In the genomic region with DNA sequence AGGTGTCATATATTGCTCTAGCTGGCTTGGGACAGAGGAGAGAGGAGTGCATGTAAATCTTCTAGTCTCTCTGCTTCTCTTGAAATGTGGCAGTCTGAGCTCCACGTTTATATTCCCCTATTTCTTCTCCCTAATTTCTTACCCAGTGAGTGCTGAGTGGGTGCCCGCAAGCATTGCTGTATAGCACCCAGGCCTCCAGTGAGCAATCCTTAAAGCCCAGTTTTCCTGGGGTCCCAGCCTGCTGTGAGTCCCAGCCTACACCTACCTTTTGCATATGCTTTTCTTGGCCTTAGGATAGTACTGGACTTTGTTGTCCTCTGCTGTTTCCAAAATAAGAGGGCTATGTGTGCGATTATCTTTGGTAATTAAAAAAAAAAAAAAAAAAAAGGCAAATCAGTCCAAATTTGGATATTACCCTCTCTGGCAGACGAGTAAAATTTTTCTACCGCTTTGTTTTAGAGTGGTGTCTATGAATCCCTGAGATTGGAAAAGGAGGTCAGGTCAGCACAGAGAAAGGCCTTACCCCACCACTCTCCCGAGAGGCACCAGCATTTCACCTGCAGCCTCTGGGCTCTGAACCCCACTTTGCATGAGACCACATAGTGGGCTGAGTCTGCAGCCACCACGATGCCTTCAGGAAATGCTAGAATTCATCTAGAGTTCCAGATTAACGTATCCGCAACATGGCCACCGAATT, we compare ENCODE assay signal across 1 cellular context.
TF ChIP-seq lines count a peak whose summit lies in the region.

No MANE protein-coding gene starts in this region.

TF ChIP-seq in HepG2, 621 proteins besides CTCF, POLR2A, EP300 and RAD21 (continued from another document and continues in another):
- TF ChIP-seq ZBTB40 (IDR thresholded peaks at IDR 0.05) (no peak), ZBTB40 (CRISPR knock-in tag; IDR thresholded peaks at IDR 0.05) (no peak), ZNF713 (CRISPR knock-in tag; IDR thresholded peaks at IDR 0.05) (no peak), ZNF329 (CRISPR knock-in tag; IDR thresholded peaks at IDR 0.05; ENCODE audit: low read depth) (no peak), ONECUT2 (CRISPR knock-in tag; IDR thresholded peaks at IDR 0.05) (no peak), PITX1 (CRISPR knock-in tag; IDR thresholded peaks at IDR 0.05) (0 out of 2 replicates have a peak, but pooled peaks have one; percentile 16), SRSF4 (IDR thresholded peaks at IDR 0.05; ENCODE audit: low read depth, low read length, poor library complexity, severe bottlenecking) (no peak), ZNF383 (CRISPR knock-in tag; IDR thresholded peaks at IDR 0.05; ENCODE audit: borderline replicate concordance) (no peak), HES4 (CRISPR knock-in tag; IDR thresholded peaks at IDR 0.05; ENCODE audit: borderline replicate concordance) (no peak), ZNF775 (CRISPR knock-in tag; IDR thresholded peaks at IDR 0.05; ENCODE audit: borderline replicate concordance) (no peak), ZKSCAN5 (CRISPR knock-in tag; IDR thresholded peaks at IDR 0.05) (no peak), SMAD9 (CRISPR knock-in tag; IDR thresholded peaks at IDR 0.05) (no peak), MTA1 (CRISPR knock-in tag; IDR thresholded peaks at IDR 0.05; ENCODE audit: borderline replicate concordance) (no peak), ZNF160 (CRISPR knock-in tag; IDR thresholded peaks at IDR 0.05) (no peak), MEF2D (CRISPR knock-in tag; IDR thresholded peaks at IDR 0.05) (0 out of 2 replicates have a peak, but pooled peaks have one; percentile 29), MAFK (conservative IDR thresholded peaks at IDR 0.05 in 1 of 2, IDR thresholded peaks at IDR 0.05 in 1 of 2; ENCODE audit: low read length in 2 of 2) (no peak), SAFB2 (CRISPR knock-in tag; IDR thresholded peaks at IDR 0.05; ENCODE audit: borderline replicate concordance, low read depth) (no peak), POLR2G (IDR thresholded peaks at IDR 0.05; ENCODE audit: low read depth, low read length) (peak; percentile 66), NCOA2 (CRISPR knock-in tag; IDR thresholded peaks at IDR 0.05) (no peak), E2F1 (CRISPR knock-in tag; IDR thresholded peaks at IDR 0.05) (no peak), KDM4B (CRISPR knock-in tag; IDR thresholded peaks at IDR 0.05) (no peak), ZNF446 (CRISPR knock-in tag; IDR thresholded peaks at IDR 0.05) (no peak), MED13 (CRISPR knock-in tag; IDR thresholded peaks at IDR 0.05) (no peak), POLR2AphosphoS2 (IDR thresholded peaks at IDR 0.05; ENCODE audit: low read depth, low read length) (no peak), NR2F2 (IDR thresholded peaks at IDR 0.05; ENCODE audit: borderline replicate concordance, low read depth) (no peak), SRSF1 (optimal IDR thresholded peaks at IDR 0.05; ENCODE audit: low read depth, low read length) (no peak), POLR2AphosphoS5 (IDR thresholded peaks at IDR 0.05; ENCODE audit: low read depth, low read length) (0 out of 2 replicates have a peak, but pooled peaks have one; percentile 1), MXD4 (CRISPR knock-in tag; IDR thresholded peaks at IDR 0.05) (no peak), RFX5 (IDR thresholded peaks at IDR 0.05; ENCODE audit: low read depth, low read length) (no peak), ZNF740 (CRISPR knock-in tag; IDR thresholded peaks at IDR 0.05) (no peak)
- TF ChIP-seq, protein P1, sequence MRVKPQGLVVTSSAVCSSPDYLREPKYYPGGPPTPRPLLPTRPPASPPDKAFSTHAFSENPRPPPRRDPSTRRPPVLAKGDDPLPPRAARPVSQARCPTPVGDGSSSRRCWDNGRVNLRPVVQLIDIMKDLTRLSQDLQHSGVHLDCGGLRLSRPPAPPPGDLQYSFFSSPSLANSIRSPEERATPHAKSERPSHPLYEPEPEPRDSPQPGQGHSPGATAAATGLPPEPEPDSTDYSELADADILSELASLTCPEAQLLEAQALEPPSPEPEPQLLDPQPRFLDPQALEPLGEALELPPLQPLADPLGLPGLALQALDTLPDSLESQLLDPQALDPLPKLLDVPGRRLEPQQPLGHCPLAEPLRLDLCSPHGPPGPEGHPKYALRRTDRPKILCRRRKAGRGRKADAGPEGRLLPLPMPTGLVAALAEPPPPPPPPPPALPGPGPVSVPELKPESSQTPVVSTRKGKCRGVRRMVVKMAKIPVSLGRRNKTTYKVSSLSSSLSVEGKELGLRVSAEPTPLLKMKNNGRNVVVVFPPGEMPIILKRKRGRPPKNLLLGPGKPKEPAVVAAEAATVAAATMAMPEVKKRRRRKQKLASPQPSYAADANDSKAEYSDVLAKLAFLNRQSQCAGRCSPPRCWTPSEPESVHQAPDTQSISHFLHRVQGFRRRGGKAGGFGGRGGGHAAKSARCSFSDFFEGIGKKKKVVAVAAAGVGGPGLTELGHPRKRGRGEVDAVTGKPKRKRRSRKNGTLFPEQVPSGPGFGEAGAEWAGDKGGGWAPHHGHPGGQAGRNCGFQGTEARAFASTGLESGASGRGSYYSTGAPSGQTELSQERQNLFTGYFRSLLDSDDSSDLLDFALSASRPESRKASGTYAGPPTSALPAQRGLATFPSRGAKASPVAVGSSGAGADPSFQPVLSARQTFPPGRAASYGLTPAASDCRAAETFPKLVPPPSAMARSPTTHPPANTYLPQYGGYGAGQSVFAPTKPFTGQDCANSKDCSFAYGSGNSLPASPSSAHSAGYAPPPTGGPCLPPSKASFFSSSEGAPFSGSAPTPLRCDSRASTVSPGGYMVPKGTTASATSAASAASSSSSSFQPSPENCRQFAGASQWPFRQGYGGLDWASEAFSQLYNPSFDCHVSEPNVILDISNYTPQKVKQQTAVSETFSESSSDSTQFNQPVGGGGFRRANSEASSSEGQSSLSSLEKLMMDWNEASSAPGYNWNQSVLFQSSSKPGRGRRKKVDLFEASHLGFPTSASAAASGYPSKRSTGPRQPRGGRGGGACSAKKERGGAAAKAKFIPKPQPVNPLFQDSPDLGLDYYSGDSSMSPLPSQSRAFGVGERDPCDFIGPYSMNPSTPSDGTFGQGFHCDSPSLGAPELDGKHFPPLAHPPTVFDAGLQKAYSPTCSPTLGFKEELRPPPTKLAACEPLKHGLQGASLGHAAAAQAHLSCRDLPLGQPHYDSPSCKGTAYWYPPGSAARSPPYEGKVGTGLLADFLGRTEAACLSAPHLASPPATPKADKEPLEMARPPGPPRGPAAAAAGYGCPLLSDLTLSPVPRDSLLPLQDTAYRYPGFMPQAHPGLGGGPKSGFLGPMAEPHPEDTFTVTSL (CRISPR knock-in tag; IDR thresholded peaks at IDR 0.05; ENCODE audit: borderline replicate concordance): 0 out of 2 replicates have a peak, but pooled peaks have one; percentile 37
- TF ChIP-seq, protein P2, sequence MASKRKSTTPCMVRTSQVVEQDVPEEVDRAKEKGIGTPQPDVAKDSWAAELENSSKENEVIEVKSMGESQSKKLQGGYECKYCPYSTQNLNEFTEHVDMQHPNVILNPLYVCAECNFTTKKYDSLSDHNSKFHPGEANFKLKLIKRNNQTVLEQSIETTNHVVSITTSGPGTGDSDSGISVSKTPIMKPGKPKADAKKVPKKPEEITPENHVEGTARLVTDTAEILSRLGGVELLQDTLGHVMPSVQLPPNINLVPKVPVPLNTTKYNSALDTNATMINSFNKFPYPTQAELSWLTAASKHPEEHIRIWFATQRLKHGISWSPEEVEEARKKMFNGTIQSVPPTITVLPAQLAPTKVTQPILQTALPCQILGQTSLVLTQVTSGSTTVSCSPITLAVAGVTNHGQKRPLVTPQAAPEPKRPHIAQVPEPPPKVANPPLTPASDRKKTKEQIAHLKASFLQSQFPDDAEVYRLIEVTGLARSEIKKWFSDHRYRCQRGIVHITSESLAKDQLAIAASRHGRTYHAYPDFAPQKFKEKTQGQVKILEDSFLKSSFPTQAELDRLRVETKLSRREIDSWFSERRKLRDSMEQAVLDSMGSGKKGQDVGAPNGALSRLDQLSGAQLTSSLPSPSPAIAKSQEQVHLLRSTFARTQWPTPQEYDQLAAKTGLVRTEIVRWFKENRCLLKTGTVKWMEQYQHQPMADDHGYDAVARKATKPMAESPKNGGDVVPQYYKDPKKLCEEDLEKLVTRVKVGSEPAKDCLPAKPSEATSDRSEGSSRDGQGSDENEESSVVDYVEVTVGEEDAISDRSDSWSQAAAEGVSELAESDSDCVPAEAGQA (IDR thresholded peaks at IDR 0.05; ENCODE audit: low read depth): no peak
- TF ChIP-seq, protein P2 (CRISPR knock-in tag; IDR thresholded peaks at IDR 0.05; ENCODE audit: borderline replicate concordance): no peak
